ENCODE assay signal across 26 cellular contexts in the genomic region with DNA sequence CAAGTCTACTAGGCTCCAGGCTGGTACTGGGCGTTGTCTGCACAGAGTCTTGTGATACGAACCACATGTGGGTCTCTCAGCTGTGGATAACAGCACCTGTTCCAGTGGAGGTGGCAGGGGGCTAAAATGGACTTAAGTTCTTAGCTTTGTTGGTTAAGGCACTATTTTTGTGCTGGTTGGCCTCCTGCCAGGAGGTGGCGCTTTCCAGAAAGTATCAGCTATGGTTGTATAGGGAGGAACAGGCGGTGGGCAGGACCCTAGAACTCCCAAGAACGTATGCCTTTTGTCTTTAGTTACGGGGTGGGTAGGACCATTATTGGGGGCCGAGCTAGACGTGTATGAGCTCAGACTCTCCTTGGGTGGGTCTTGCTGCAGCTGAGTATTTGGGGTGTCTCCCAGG.
"Had no signal": no experiment of that assay in that cellular context is flagged by ENCODE, and none has a peak within 500 bp of the region (broad histone marks: within the 10 kb centered on the region; RNA-seq: fewer than 3 reads in every experiment).

No MANE protein-coding gene starts in this region.

- H3K27me3 ChIP-seq: colonic mucosa, esophagus muscularis mucosa, foreskin keratinocyte, gastroesophageal sphincter, heart left ventricle, hepatocyte, neutrophil, right lobe of liver had no signal

- H3K36me3 ChIP-seq: colonic mucosa, esophagus muscularis mucosa, gastroesophageal sphincter, heart left ventricle, neutrophil, pancreas, right lobe of liver had no signal

- DNase-seq: colonic mucosa; effector CD8-positive, alpha-beta T cell; foreskin keratinocyte; heart left ventricle; kidney; mesenchymal stem cell; mucosa of descending colon; naive B cell; right lobe of liver; small intestine; stimulated activated CD4-positive, alpha-beta T cell treated with anti-CD3 and anti-CD28 coated beads, Interleukin-15, amount 100 ng/mL, for 24 hours; stimulated activated CD4-positive, alpha-beta T cell treated with anti-CD3 and anti-CD28 coated beads, Interleukin-2, amount 100 ng/mL, for 48 hours; stimulated activated naive B cell treated with anti-CD40 and anti-IgM and Interleukin-4, amounts not matched to agents 10 μg/mL and 1 μg/mL and 100 μg/mL, for 72 hours; trophoblast cell had no signal

- H2AFZ ChIP-seq: hepatocyte had no signal

- H3K4me1 Mint-ChIP-seq: mesothelial cell of epicardium; naive B cell; neural crest cell; stimulated activated naive B cell treated with anti-CD40 and anti-IgM and Interleukin-4, amounts not matched to agents 10 μg/mL and 1 μg/mL and 100 μg/mL, for 72 hours had no signal

- H3K27ac ChIP-seq: colonic mucosa, esophagus muscularis mucosa, foreskin keratinocyte, gastroesophageal sphincter, heart left ventricle, hepatocyte, neutrophil, pancreas, right lobe of liver had no signal

- H3K36me3 Mint-ChIP-seq: mesothelial cell of epicardium; stimulated activated naive B cell treated with anti-CD40 and anti-IgM and Interleukin-4, amounts not matched to agents 10 μg/mL and 1 μg/mL and 100 μg/mL, for 72 hours had no signal

- H3K4me3 Mint-ChIP-seq: dendritic cell treated with granulocyte-macrophage colony-stimulating factor and Interleukin-4, amounts not matched to agents 40 ng/mL and 50 ng/mL, for 4 days; mesothelial cell of epicardium; naive B cell; natural killer cell treated with Interleukin-12 subunit alpha and Interleukin-12 subunit beta and Interleukin-15 and Interleukin-18, amount 100 ng/mL, for 72 hours; neural crest cell; stimulated activated naive B cell treated with anti-CD40 and anti-IgM and Interleukin-4, amounts not matched to agents 10 μg/mL and 1 μg/mL and 100 μg/mL, for 72 hours; stimulated activated naive CD8-positive, alpha-beta T cell treated with anti-CD3 and anti-CD28 coated beads, Interleukin-15, Interleukin-2, amounts not matched to agents 100 ng/mL and 50 ng/mL, for 24 hours had no signal

- ATAC-seq: foreskin keratinocyte; gastroesophageal sphincter; heart left ventricle; left lobe of liver; mucosa of descending colon; natural killer cell treated with Interleukin-12 subunit alpha and Interleukin-12 subunit beta and Interleukin-15 and Interleukin-18, amount 100 ng/mL, for 72 hours; pancreas; right lobe of liver; stimulated activated naive B cell treated with anti-CD40 and anti-IgM and Interleukin-4, amounts not matched to agents 10 μg/mL and 1 μg/mL and 100 μg/mL, for 72 hours had no signal

- H3K9me3 ChIP-seq: colonic mucosa, gastroesophageal sphincter, mucosa of descending colon, neutrophil, pancreas, right lobe of liver had no signal

- H3K27ac Mint-ChIP-seq: dendritic cell treated with granulocyte-macrophage colony-stimulating factor and Interleukin-4, amounts not matched to agents 40 ng/mL and 50 ng/mL, for 4 days; mesothelial cell of epicardium; naive B cell; natural killer cell treated with Interleukin-12 subunit alpha and Interleukin-12 subunit beta and Interleukin-15 and Interleukin-18, amount 100 ng/mL, for 72 hours; progenitor cell of endocrine pancreas; stimulated activated naive B cell treated with anti-CD40 and anti-IgM and Interleukin-4, amounts not matched to agents 10 μg/mL and 1 μg/mL and 100 μg/mL, for 72 hours; stimulated activated naive CD8-positive, alpha-beta T cell treated with anti-CD3 and anti-CD28 coated beads, Interleukin-15, Interleukin-2, amounts not matched to agents 100 ng/mL and 50 ng/mL, for 24 hours had no signal

- H3K9me3 Mint-ChIP-seq: stimulated activated naive CD8-positive, alpha-beta T cell treated with anti-CD3 and anti-CD28 coated beads, Interleukin-15, Interleukin-2, amounts not matched to agents 100 ng/mL and 50 ng/mL, for 24 hours had no signal

- H3K4me3 ChIP-seq: colonic mucosa, esophagus muscularis mucosa, gastroesophageal sphincter, heart left ventricle, hepatocyte, mucosa of descending colon, pancreas, right lobe of liver had no signal

- H3K79me2 ChIP-seq: hepatocyte had no signal

- H3K4me2 ChIP-seq: hepatocyte had no signal

- H3K4me1 ChIP-seq: colonic mucosa, esophagus muscularis mucosa, foreskin keratinocyte, gastroesophageal sphincter, heart left ventricle, pancreas, right lobe of liver had no signal

- H3K27me3 Mint-ChIP-seq: dendritic cell treated with granulocyte-macrophage colony-stimulating factor and Interleukin-4, amounts not matched to agents 40 ng/mL and 50 ng/mL, for 4 days; naive B cell; natural killer cell treated with Interleukin-12 subunit alpha and Interleukin-12 subunit beta and Interleukin-15 and Interleukin-18, amount 100 ng/mL, for 72 hours; progenitor cell of endocrine pancreas; stimulated activated naive B cell treated with anti-CD40 and anti-IgM and Interleukin-4, amounts not matched to agents 10 μg/mL and 1 μg/mL and 100 μg/mL, for 72 hours; stimulated activated naive CD8-positive, alpha-beta T cell treated with anti-CD3 and anti-CD28 coated beads, Interleukin-15, Interleukin-2, amounts not matched to agents 100 ng/mL and 50 ng/mL, for 24 hours had no signal
